Comparison of ENCODE assay signal across 1 cellular context in genomic region chr14:68948686-68949085, GRCh38.
TF ChIP-seq lines count a peak whose summit lies in the region.

No MANE protein-coding gene starts in this region.

TF ChIP-seq in GM23338, 12 proteins besides CTCF, POLR2A, EP300 and RAD21 (continued from another document):
- TF ChIP-seq ZNF462 (CRISPR knock-in tag; IDR thresholded peaks at IDR 0.05) (no peak), STAT1 (IDR thresholded peaks at IDR 0.05; ENCODE audit: unreplicated experiment) (no peak), EZH2 (IDR thresholded peaks at IDR 0.05; ENCODE audit: low read depth, unreplicated experiment) (no peak), ZNF114 (CRISPR knock-in tag; IDR thresholded peaks at IDR 0.05) (no peak), CREB1 (CRISPR knock-in tag; IDR thresholded peaks at IDR 0.05; ENCODE audit: low read depth) (no peak)
- TF ChIP-seq, protein P1, sequence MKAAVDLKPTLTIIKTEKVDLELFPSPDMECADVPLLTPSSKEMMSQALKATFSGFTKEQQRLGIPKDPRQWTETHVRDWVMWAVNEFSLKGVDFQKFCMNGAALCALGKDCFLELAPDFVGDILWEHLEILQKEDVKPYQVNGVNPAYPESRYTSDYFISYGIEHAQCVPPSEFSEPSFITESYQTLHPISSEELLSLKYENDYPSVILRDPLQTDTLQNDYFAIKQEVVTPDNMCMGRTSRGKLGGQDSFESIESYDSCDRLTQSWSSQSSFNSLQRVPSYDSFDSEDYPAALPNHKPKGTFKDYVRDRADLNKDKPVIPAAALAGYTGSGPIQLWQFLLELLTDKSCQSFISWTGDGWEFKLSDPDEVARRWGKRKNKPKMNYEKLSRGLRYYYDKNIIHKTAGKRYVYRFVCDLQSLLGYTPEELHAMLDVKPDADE (IDR thresholded peaks at IDR 0.05): no peak
